ENCODE assay signal across 1 cellular context in the genomic region with DNA sequence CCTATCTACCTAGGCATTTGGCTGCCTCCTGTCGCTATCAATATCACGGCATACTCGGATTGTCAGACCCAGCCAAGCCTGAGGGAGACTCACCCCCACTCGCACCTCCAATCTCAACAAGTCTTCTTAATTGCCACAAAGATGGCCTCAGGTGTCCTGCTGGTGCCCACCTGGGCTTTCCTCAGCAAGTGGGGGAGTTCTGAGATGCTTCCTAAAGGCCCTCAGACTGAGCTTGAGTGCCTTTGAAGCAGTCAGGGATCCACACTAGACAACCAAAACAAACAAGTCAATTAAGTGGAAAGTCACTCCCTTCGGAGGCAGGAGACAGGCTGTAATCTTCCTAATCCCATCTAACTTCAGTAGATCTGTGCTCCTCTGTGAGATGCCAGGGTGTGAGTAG.
TF ChIP-seq lines count a peak whose summit lies in the region.

No MANE protein-coding gene starts in this region.

TF ChIP-seq in GM23338, 12 proteins besides CTCF, POLR2A, EP300 and RAD21 (continued from another document):
- TF ChIP-seq ZNF462 (CRISPR knock-in tag; IDR thresholded peaks at IDR 0.05) (no peak), JUNB (IDR thresholded peaks at IDR 0.05; ENCODE audit: unreplicated experiment) (no peak), STAT1 (IDR thresholded peaks at IDR 0.05; ENCODE audit: unreplicated experiment) (no peak), ZNF331 (CRISPR knock-in tag; IDR thresholded peaks at IDR 0.05; ENCODE audit: low read depth) (no peak), CREB1 (CRISPR knock-in tag; IDR thresholded peaks at IDR 0.05; ENCODE audit: low read depth) (no peak), NANOG (IDR thresholded peaks at IDR 0.05; ENCODE audit: borderline replicate concordance) (no peak)
- TF ChIP-seq, protein P1, sequence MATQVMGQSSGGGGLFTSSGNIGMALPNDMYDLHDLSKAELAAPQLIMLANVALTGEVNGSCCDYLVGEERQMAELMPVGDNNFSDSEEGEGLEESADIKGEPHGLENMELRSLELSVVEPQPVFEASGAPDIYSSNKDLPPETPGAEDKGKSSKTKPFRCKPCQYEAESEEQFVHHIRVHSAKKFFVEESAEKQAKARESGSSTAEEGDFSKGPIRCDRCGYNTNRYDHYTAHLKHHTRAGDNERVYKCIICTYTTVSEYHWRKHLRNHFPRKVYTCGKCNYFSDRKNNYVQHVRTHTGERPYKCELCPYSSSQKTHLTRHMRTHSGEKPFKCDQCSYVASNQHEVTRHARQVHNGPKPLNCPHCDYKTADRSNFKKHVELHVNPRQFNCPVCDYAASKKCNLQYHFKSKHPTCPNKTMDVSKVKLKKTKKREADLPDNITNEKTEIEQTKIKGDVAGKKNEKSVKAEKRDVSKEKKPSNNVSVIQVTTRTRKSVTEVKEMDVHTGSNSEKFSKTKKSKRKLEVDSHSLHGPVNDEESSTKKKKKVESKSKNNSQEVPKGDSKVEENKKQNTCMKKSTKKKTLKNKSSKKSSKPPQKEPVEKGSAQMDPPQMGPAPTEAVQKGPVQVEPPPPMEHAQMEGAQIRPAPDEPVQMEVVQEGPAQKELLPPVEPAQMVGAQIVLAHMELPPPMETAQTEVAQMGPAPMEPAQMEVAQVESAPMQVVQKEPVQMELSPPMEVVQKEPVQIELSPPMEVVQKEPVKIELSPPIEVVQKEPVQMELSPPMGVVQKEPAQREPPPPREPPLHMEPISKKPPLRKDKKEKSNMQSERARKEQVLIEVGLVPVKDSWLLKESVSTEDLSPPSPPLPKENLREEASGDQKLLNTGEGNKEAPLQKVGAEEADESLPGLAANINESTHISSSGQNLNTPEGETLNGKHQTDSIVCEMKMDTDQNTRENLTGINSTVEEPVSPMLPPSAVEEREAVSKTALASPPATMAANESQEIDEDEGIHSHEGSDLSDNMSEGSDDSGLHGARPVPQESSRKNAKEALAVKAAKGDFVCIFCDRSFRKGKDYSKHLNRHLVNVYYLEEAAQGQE (IDR thresholded peaks at IDR 0.05; ENCODE audit: unreplicated experiment) = no peak
- TF ChIP-seq, protein P2, sequence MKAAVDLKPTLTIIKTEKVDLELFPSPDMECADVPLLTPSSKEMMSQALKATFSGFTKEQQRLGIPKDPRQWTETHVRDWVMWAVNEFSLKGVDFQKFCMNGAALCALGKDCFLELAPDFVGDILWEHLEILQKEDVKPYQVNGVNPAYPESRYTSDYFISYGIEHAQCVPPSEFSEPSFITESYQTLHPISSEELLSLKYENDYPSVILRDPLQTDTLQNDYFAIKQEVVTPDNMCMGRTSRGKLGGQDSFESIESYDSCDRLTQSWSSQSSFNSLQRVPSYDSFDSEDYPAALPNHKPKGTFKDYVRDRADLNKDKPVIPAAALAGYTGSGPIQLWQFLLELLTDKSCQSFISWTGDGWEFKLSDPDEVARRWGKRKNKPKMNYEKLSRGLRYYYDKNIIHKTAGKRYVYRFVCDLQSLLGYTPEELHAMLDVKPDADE (IDR thresholded peaks at IDR 0.05) = no peak
TF ChIP-seq in GM23338: peak in this region for 0.
